In the genomic region with DNA sequence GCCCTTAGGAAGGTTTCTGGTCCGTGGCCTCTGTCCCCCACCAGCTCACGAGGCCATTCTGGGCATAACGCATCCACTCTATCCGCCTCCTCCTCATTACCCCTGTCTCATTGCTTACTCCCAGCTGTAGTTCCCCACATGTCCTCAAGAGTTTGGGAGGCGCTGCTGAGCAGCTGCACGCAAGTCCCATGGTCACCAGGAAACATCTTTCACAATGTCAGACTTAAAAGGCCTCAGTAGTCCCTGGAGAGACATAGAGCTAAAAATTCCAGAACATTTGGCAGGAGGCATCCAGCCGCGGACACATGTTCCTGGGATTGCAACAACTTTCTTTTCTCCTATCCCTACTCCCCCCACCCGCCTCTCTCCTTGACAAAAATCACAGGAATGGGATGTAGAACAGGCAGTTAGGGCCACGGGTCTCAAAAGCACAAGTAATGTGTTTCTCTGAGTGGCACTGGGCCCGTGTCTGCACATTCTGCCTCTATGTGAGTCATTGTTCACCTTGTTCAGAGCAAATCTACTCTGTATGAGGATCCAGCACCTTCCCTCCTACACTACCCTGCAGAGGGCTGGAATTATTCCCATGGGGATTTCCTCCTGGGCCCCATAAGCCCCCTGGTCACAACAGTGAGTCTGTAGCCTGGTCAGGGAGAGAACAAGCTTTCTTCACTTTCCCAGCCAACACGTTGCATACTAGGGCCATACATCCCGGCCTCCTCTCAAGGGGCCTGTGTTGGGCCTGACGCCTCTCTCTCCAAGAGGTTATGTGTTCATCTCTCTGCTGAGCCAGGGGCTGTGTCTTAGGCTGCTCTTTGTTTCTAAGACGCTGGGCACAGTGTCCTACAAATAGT, we compare ENCODE assay signal across 1 cellular context.
TF ChIP-seq lines count a peak whose summit lies in the region.

No MANE protein-coding gene starts in this region.

TF ChIP-seq in K562, 482 proteins besides CTCF, POLR2A, EP300 and RAD21 (continued from another document):
- TF ChIP-seq ESRRA (IDR thresholded peaks at IDR 0.05; ENCODE audit: borderline replicate concordance, low read depth) (peak; percentile 33; the same call in 1 of the 2 replicates), L3MBTL2 (IDR thresholded peaks at IDR 0.05) (peak; percentile 26; the same call in 1 of the 2 replicates), NRF1 (conservative IDR thresholded peaks at IDR 0.05 in 1 of 2, IDR thresholded peaks at IDR 0.05 in 1 of 2) (no peak), BCL6 (CRISPR knock-in tag; IDR thresholded peaks at IDR 0.05) (no peak), HIVEP1 (CRISPR knock-in tag; IDR thresholded peaks at IDR 0.05) (no peak), HDAC1 (IDR thresholded peaks at IDR 0.05) (no peak), LARP7 (IDR thresholded peaks at IDR 0.05) (no peak), TAL1 (IDR thresholded peaks at IDR 0.05) (no peak), SMC3 (conservative IDR thresholded peaks at IDR 0.05; ENCODE audit: insufficient read depth, low read depth, low read length) (peak; percentile 71; the same call in 1 of the 2 replicates)
- TF ChIP-seq, protein P1, sequence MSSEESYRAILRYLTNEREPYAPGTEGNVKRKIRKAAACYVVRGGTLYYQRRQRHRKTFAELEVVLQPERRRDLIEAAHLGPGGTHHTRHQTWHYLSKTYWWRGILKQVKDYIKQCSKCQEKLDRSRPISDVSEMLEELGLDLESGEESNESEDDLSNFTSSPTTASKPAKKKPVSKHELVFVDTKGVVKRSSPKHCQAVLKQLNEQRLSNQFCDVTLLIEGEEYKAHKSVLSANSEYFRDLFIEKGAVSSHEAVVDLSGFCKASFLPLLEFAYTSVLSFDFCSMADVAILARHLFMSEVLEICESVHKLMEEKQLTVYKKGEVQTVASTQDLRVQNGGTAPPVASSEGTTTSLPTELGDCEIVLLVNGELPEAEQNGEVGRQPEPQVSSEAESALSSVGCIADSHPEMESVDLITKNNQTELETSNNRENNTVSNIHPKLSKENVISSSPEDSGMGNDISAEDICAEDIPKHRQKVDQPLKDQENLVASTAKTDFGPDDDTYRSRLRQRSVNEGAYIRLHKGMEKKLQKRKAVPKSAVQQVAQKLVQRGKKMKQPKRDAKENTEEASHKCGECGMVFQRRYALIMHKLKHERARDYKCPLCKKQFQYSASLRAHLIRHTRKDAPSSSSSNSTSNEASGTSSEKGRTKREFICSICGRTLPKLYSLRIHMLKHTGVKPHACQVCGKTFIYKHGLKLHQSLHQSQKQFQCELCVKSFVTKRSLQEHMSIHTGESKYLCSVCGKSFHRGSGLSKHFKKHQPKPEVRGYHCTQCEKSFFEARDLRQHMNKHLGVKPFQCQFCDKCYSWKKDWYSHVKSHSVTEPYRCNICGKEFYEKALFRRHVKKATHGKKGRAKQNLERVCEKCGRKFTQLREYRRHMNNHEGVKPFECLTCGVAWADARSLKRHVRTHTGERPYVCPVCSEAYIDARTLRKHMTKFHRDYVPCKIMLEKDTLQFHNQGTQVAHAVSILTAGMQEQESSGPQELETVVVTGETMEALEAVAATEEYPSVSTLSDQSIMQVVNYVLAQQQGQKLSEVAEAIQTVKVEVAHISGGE (CRISPR knock-in tag; IDR thresholded peaks at IDR 0.05) = no peak
- TF ChIP-seq, protein P2, sequence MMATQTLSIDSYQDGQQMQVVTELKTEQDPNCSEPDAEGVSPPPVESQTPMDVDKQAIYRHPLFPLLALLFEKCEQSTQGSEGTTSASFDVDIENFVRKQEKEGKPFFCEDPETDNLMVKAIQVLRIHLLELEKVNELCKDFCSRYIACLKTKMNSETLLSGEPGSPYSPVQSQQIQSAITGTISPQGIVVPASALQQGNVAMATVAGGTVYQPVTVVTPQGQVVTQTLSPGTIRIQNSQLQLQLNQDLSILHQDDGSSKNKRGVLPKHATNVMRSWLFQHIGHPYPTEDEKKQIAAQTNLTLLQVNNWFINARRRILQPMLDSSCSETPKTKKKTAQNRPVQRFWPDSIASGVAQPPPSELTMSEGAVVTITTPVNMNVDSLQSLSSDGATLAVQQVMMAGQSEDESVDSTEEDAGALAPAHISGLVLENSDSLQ (IDR thresholded peaks at IDR 0.05) = 0 out of 2 replicates have a peak, but pooled peaks have one; percentile 6
